In genomic region chr3:81743096-81744025, GRCh38 we compare ENCODE assay signal across 8 cellular contexts. TPM values are rescaled to one million over a fixed set of nuclear protein-coding genes. Genes with fewer than 3 reads are reported as not detected.
A peak's percentile ranks its signal among the peaks of the same experiment; 100 is the strongest.
DNase-seq lines count a peak whose midpoint lies in the region; ATAC-seq, FAIRE-seq and TF ChIP-seq lines count a peak whose summit lies in the region.

No MANE protein-coding gene starts in this region.

- H3K27ac ChIP-seq in fibroblast of lung (ENCODE audit: insufficient read depth, low read length) (peak overlapping the region; percentile 88), pancreas (peak overlapping the region in 2 of 4 donors; percentile 29 to 44)

- ATAC-seq in pancreas: peak; percentile 78 to 83 (median 82)
- ATAC-seq in HG03108 (IDR thresholded peaks at IDR 0.05; ENCODE audit: unreplicated experiment): no peak
- ATAC-seq in activated T-cell treated with anti-CD3 and anti-CD28 coated beads, Interleukin-2, amount 50 U/mL, for 72 hours (replicated peaks in 1 of 2): no peak
- no peak for ATAC-seq in GM18505 (IDR thresholded peaks at IDR 0.05; ENCODE audit: unreplicated experiment)

- no peak overlapping the region for H3K4me3 Mint-ChIP-seq in activated naive CD4-positive, alpha-beta T cell treated with anti-CD3 and anti-CD28 coated beads for 36 hours
- H3K4me3 Mint-ChIP-seq in activated T-cell treated with anti-CD3 and anti-CD28 coated beads, Interleukin-2, amount 50 U/mL, for 72 hours: no peak overlapping the region

- peak; percentile 70 for DNase-seq in DMS 273 (lab: John Stamatoyannopoulos, UW; ENCODE audit: unreplicated experiment)
- peak; percentile 77 for DNase-seq in RKO (ENCODE audit: low spot score)
- peak; percentile 97 to 99 for DNase-seq in fibroblast of lung (ENCODE audit: low read depth in 2 of 2)
- peak in 3 of 6 donors; percentile 42 to 50 (median 42) for DNase-seq in pancreas
- DNase-seq in activated naive CD4-positive, alpha-beta T cell treated with anti-CD3 and anti-CD28 coated beads for 36 hours: no peak
- no peak for DNase-seq in activated T-cell treated with anti-CD3 and anti-CD28 coated beads, Interleukin-2, amount 50 U/mL, for 72 hours

- no peaks in the 10 kb centered on the region for H3K27me3 Mint-ChIP-seq in activated naive CD4-positive, alpha-beta T cell treated with anti-CD3 and anti-CD28 coated beads for 36 hours (ENCODE audit: low read depth)
- H3K27me3 Mint-ChIP-seq in activated T-cell treated with anti-CD3 and anti-CD28 coated beads, Interleukin-2, amount 50 U/mL, for 72 hours (ENCODE audit: low read depth): no peaks in the 10 kb centered on the region

- TF ChIP-seq CTCF in fibroblast of lung (conservative IDR thresholded peaks at IDR 0.05 in 1 of 2, IDR thresholded peaks at IDR 0.05 in 1 of 2; ENCODE audit: low read depth in 1 of 2, low read length in 2 of 2) (no peak), pancreas (IDR thresholded peaks at IDR 0.05) (no peak)

- peak; percentile 9 for FAIRE-seq in pancreas (lab: Jason Lieb, UNC)

- H3K27me3 ChIP-seq in fibroblast of lung (ENCODE audit: control insufficient read depth, insufficient read depth, low read length): no peaks in the 10 kb centered on the region
- no peaks in the 10 kb centered on the region for H3K27me3 ChIP-seq in pancreas

- peak overlapping the region; percentile 53 for H3K4me2 ChIP-seq in fibroblast of lung (ENCODE audit: extremely low read depth, insufficient read depth, low read length)

- no peak for TF ChIP-seq POLR2A in GM18505 (IDR thresholded peaks at IDR 0.05; ENCODE audit: borderline replicate concordance, extremely low read depth, insufficient read depth, insufficient read length)

- intact Hi-C loops in pancreas (cut with DNase I): no loop called here
- intact Hi-C loops in activated naive CD4-positive, alpha-beta T cell treated with anti-CD3 and anti-CD28 coated beads for 36 hours (cut with micrococcal nuclease): no loop called here

- H3K9me3 ChIP-seq in fibroblast of lung (ENCODE audit: control insufficient read depth, insufficient read depth, low read depth, low read length): no peaks in the 10 kb centered on the region
- no peaks in the 10 kb centered on the region for H3K9me3 ChIP-seq in pancreas

- no peaks in the 10 kb centered on the region for H4K20me1 ChIP-seq in fibroblast of lung (ENCODE audit: control insufficient read depth, extremely low read depth, insufficient read depth, low read length)

- no peak overlapping the region for H2AFZ ChIP-seq in fibroblast of lung (ENCODE audit: low read length)

- H3K4me1 Mint-ChIP-seq in activated naive CD4-positive, alpha-beta T cell treated with anti-CD3 and anti-CD28 coated beads for 36 hours (ENCODE audit: low read depth): peaks cover 5% of the 10 kb centered on the region
- H3K4me1 Mint-ChIP-seq in activated T-cell treated with anti-CD3 and anti-CD28 coated beads, Interleukin-2, amount 50 U/mL, for 72 hours (ENCODE audit: low read depth): peaks cover 9% of the 10 kb centered on the region

- no peaks in the 10 kb centered on the region for H3K36me3 ChIP-seq in fibroblast of lung (ENCODE audit: control insufficient read depth, insufficient read depth, low read length)
- no peaks in the 10 kb centered on the region for H3K36me3 ChIP-seq in pancreas

- H3K9ac ChIP-seq in fibroblast of lung (ENCODE audit: insufficient read depth, low read length): no peak overlapping the region

- H3K4me3 ChIP-seq in fibroblast of lung (replicated peaks in 1 of 4; ENCODE audit: control extremely low read depth in 1 of 4, insufficient read depth in 1 of 4, low read depth in 3 of 4, low read length in 4 of 4): peak overlapping the region in 1 of 4 experiments; percentile 5
- H3K4me3 ChIP-seq in pancreas: no peak overlapping the region

- CTCF ChIA-PET in activated naive CD4-positive, alpha-beta T cell treated with anti-CD3 and anti-CD28 coated beads for 36 hours (lab: Charles Lee): no interaction called here

- peaks cover 16% of the 10 kb centered on the region for H3K4me1 ChIP-seq in fibroblast of lung (ENCODE audit: control insufficient read depth, extremely low read depth, insufficient read depth, low read length)
- H3K4me1 ChIP-seq in pancreas: peaks cover 9 to 15% (median 12%) of the 10 kb centered on the region in 3 donors

- peaks cover 51% of the 10 kb centered on the region for H3K79me2 ChIP-seq in fibroblast of lung (ENCODE audit: control insufficient read depth, insufficient read depth, low read length)

- peaks cover 5% of the 10 kb centered on the region for H3K36me3 Mint-ChIP-seq in activated naive CD4-positive, alpha-beta T cell treated with anti-CD3 and anti-CD28 coated beads for 36 hours (ENCODE audit: low read depth)
- no peaks in the 10 kb centered on the region for H3K36me3 Mint-ChIP-seq in activated T-cell treated with anti-CD3 and anti-CD28 coated beads, Interleukin-2, amount 50 U/mL, for 72 hours (ENCODE audit: insufficient read depth in 2 of 2)

- H3K9me3 Mint-ChIP-seq in activated naive CD4-positive, alpha-beta T cell treated with anti-CD3 and anti-CD28 coated beads for 36 hours: no peaks in the 10 kb centered on the region
- H3K9me3 Mint-ChIP-seq in activated T-cell treated with anti-CD3 and anti-CD28 coated beads, Interleukin-2, amount 50 U/mL, for 72 hours: no peaks in the 10 kb centered on the region

- WGBS in pancreas, 2 donors: 43% methylated on average over 5 of the region's 5 CpGs

- no peak overlapping the region for H3K27ac Mint-ChIP-seq in activated naive CD4-positive, alpha-beta T cell treated with anti-CD3 and anti-CD28 coated beads for 36 hours
- no peak overlapping the region for H3K27ac Mint-ChIP-seq in activated T-cell treated with anti-CD3 and anti-CD28 coated beads, Interleukin-2, amount 50 U/mL, for 72 hours

RNA-seq across cellular contexts. Expression of gene GBE1, which starts 18.1 kb away (rescaled TPM):
- total RNA-seq in fibroblast of lung (167 and 232 TPM in 2 replicates), pancreas (10 to 100 TPM in 3 of 6 donors, 1 to 10 TPM in 3; 8.5 to 14.1 (median 10.8) TPM)
- polyA plus RNA-seq in fibroblast of lung (108 and 153 TPM in 2 replicates), pancreas (1 to 10 TPM; 3.7 to 7.7 TPM)
- polyA plus RNA-seq in fibroblast of lung (2012): 93.6 and 118 TPM in 2 replicates
- polyA minus RNA-seq in fibroblast of lung (ENCODE audit: low replicate concordance): 16.7 and 23.4 TPM in 2 replicates
- total RNA-seq in activated naive CD4-positive, alpha-beta T cell treated with anti-CD3 and anti-CD28 coated beads for 36 hours: 10 to 100 TPM; 24.6 to 26.0 TPM
- total RNA-seq in activated T-cell treated with anti-CD3 and anti-CD28 coated beads, Interleukin-2, amount 50 U/mL, for 72 hours: 10 to 100 TPM; 13.8 to 18.7 TPM

Comparison
In these comparisons a context has a peak if more than half of its experiments do, and no peak if none do; other contexts are left out.
1. DNase-seq: peak in DMS 273 (single experiment), RKO (single experiment) and fibroblast of lung (2 of 2); none in activated naive CD4-positive, alpha-beta T cell treated with anti-CD3 and anti-CD28 coated beads for 36 hours (single experiment) and activated T-cell treated with anti-CD3 and anti-CD28 coated beads, Interleukin-2, amount 50 U/mL, for 72 hours (0 of 2).
2. ATAC-seq: peak in pancreas (4 of 4); none in HG03108 (single experiment), activated T-cell treated with anti-CD3 and anti-CD28 coated beads, Interleukin-2, amount 50 U/mL, for 72 hours (0 of 2) and GM18505 (single experiment).